Comparison of ENCODE assay signal across 9 cellular contexts in genomic region chr7:1103009-1103788, GRCh38. TPM values are rescaled to one million over a fixed set of nuclear protein-coding genes. Genes with fewer than 3 reads are reported as not detected.
A peak's percentile ranks its signal among the peaks of the same experiment; 100 is the strongest.
DNase-seq lines count a peak whose midpoint lies in the region; ATAC-seq and TF ChIP-seq lines count a peak whose summit lies in the region.
"Had no signal": no experiment of that assay in that cellular context is flagged by ENCODE, and none has a peak within 500 bp of the region (broad histone marks: within the 10 kb centered on the region; RNA-seq: fewer than 3 reads in every experiment).

No MANE protein-coding gene starts in this region.

- no peak overlapping the region for H2AFZ ChIP-seq in mammary epithelial cell (ENCODE audit: low read depth, low read length)

- TF ChIP-seq CTCF in mammary epithelial cell (conservative IDR thresholded peaks at IDR 0.05 in 1 of 2, IDR thresholded peaks at IDR 0.05 in 1 of 2; ENCODE audit: extremely low read depth in 1 of 2, insufficient read depth in 1 of 2, low read depth in 1 of 2, low read length in 2 of 2), result no peak

- H3K79me2 ChIP-seq in mammary epithelial cell (ENCODE audit: insufficient read depth, low read length), result peaks cover 29% of the 10 kb centered on the region

- no peaks in the 10 kb centered on the region for H3K4me1 ChIP-seq in mammary epithelial cell (ENCODE audit: insufficient read depth, low read length)

- CTCF ChIA-PET in mammary epithelial cell (lab: Charles Lee; ENCODE audit: low non-redundant PET), result no interaction called here

- H3K36me3 ChIP-seq in mammary epithelial cell (ENCODE audit: insufficient read depth, low read length), result no peaks in the 10 kb centered on the region

- intact Hi-C loops in left colon (cut with DNase I, micrococcal nuclease), result no loop called here
- intact Hi-C loops in mammary epithelial cell (cut with micrococcal nuclease), result no loop called here

- H3K27ac ChIP-seq in mammary epithelial cell (ENCODE audit: insufficient read depth, low read depth, low read length), result no peak overlapping the region

- BruUV-seq in mammary epithelial cell (replicated peaks; lab: Mats Ljungman, UMichigan), result no TSS peak

- in situ Hi-C loops in mammary epithelial cell (cut with MboI; ENCODE audit: low sequenced_read_pairs in 2 of 2), result no loop called here

- H4K20me1 ChIP-seq in mammary epithelial cell (ENCODE audit: insufficient read depth, low read length), result peaks cover 3% of the 10 kb centered on the region

- ATAC-seq in GM19025 (IDR thresholded peaks at IDR 0.05; ENCODE audit: low read depth, unreplicated experiment) (peak; percentile 57), HG03442 (IDR thresholded peaks at IDR 0.05; ENCODE audit: unreplicated experiment) (peak; percentile 33), left colon (peak; percentile 59), HG03520 (IDR thresholded peaks at IDR 0.05; ENCODE audit: unreplicated experiment) (no peak)

- H3K4me3 ChIP-seq in GM08714 (ENCODE audit: low read length) (peak overlapping the region; percentile 27; the same call in 1 of the 2 replicates), mammary epithelial cell (replicated peaks in 1 of 3; ENCODE audit: insufficient read depth in 1 of 3, low read depth in 2 of 3, low read length in 3 of 3) (no peak overlapping the region)

- H3K9me3 ChIP-seq in mammary epithelial cell (replicated peaks; ENCODE audit: insufficient read depth, low read length), result no peaks in the 10 kb centered on the region

- no peaks in the 10 kb centered on the region for H3K27me3 ChIP-seq in mammary epithelial cell (ENCODE audit: insufficient read depth, low read length)

- H3K9ac ChIP-seq in mammary epithelial cell (ENCODE audit: insufficient read depth, low read length), result no peak overlapping the region

- dilution Hi-C loops in mammary epithelial cell (cut with HindIII; ENCODE audit: low sequenced_read_pairs), result loop anchor here (5.0 kb wide), 1 partner anchor 211 kb away; no protein-coding TSS in a partner anchor

- H3K4me2 ChIP-seq in mammary epithelial cell (ENCODE audit: insufficient read depth, low read depth, low read length), result no peak overlapping the region

- no peak for DNase-seq in left colon
- DNase-seq in DMS153 treated with DMSO at 0.1 percent for 48 hours (lab: John Stamatoyannopoulos, UW; ENCODE audit: unreplicated experiment), result no peak
- no peak for DNase-seq in NOMO-1 treated with dmso at 0.1 percent for 144 hours (lab: John Stamatoyannopoulos, UW; ENCODE audit: unreplicated experiment)
- no peak for DNase-seq in mammary epithelial cell
- DNase-seq: mesendoderm had no signal

- 99% methylated on average over 26 of the region's 34 CpGs for WGBS in mammary epithelial cell (ENCODE audit: low coverage, missing lambda C conversion rate)

RNA-seq across cellular contexts. Expression of gene GPER1, which starts 15.3 kb away (rescaled TPM):
- 10 to 100 TPM in 1 of 2 donors, 1 to 10 TPM in 1; 7.2 to 20.8 TPM for total RNA-seq in left colon
- total RNA-seq in mammary epithelial cell, result under 1 TPM; 0.33 to 0.45 TPM
- 1.1 TPM for polyA plus RNA-seq in mammary epithelial cell
- 1.3 TPM for polyA minus RNA-seq in mammary epithelial cell

RNA-seq across cellular contexts. Expression of gene ZFAND2A, which starts 56.8 kb away (rescaled TPM):
- total RNA-seq in left colon (10 to 100 TPM; 40.7 to 90.0 TPM), mammary epithelial cell (10 to 100 TPM; 11.5 to 20.8 TPM)
- 24.1 TPM for polyA plus RNA-seq in mammary epithelial cell
- polyA minus RNA-seq in mammary epithelial cell, result 10.2 TPM

RNA-seq across cellular contexts. Expression of gene GPR146, which starts 58.9 kb away (rescaled TPM):
- 1 to 10 TPM; 4.0 to 7.4 TPM for total RNA-seq in left colon
- total RNA-seq in mammary epithelial cell, result under 1 TPM; 0.17 to 0.61 TPM
- 1.4 TPM for polyA plus RNA-seq in mammary epithelial cell
- polyA minus RNA-seq in mammary epithelial cell, result not detected

Comparison
In these comparisons a context has a peak if more than half of its experiments do, and no peak if none do; other contexts are left out.
1. RNA of gene GPER1, which starts 15.3 kb away (total RNA-seq): 7.2 to 20.8 TPM in left colon; 0.33 to 0.45 TPM in mammary epithelial cell; every median in the first group is over 4 times any median in the second.